Comparison of ENCODE assay signal across 18 cellular contexts in the genomic region with DNA sequence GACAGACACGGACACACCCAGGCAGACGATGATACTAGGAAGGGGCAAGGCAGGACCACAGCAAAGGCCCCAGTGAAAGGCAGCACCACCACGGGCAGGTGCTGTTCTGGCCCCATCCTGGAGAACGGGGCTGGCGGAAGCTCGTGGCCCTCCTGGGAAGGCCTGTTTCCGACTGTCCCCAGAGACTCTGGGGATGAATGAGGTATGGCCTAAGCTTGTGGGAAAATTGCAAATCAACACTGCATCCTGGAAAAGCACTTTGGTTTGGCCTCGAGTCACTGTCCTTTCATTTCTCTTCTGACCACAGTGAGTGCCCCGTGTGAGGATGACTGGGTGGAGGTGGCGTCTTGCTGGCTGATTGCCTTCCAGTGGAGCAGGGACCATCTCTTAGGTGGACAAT.
"Had no signal": no experiment of that assay in that cellular context is flagged by ENCODE, and none has a peak within 500 bp of the region (broad histone marks: within the 10 kb centered on the region; RNA-seq: fewer than 3 reads in every experiment).

No MANE protein-coding gene starts in this region.

- H3K36me3 Mint-ChIP-seq: activated naive CD4-positive, alpha-beta T cell treated with anti-CD3 and anti-CD28 coated beads, Interleukin-2, amount 50 U/mL, for 24 hours; memory B cell; natural killer cell treated with Interleukin-12 subunit alpha and Interleukin-12 subunit beta and Interleukin-15 and Interleukin-18, amount 100 ng/mL, for 72 hours had no signal

- H3K4me3 Mint-ChIP-seq: activated CD4-positive, alpha-beta T cell treated with anti-CD3 and anti-CD28 coated beads, Interleukin-2, amount 10 ng/mL, durations not matched to agents 7 days and 5 days; activated naive CD4-positive, alpha-beta T cell treated with anti-CD3 and anti-CD28 coated beads, Interleukin-2, amount 50 U/mL, for 24 hours; activated T-helper 17 cell treated with anti-CD3 and anti-CD28 coated beads, Interleukin-2, amount 50 U/mL, for 72 hours; memory B cell; natural killer cell treated with Interleukin-12 subunit alpha and Interleukin-12 subunit beta and Interleukin-15 and Interleukin-18, amount 100 ng/mL, for 72 hours; stimulated activated naive CD8-positive, alpha-beta T cell treated with anti-CD3 and anti-CD28 coated beads, Interleukin-15, Interleukin-2, amounts not matched to agents 100 ng/mL and 50 ng/mL, for 24 hours; T-helper 2 cell treated with Interferon-gamma antibody and Interleukin-4, amounts not matched to agents 5 μg/mL and 100 μg/mL, for 36 hours had no signal

- H3K27me3 Mint-ChIP-seq: activated CD4-positive, alpha-beta T cell treated with anti-CD3 and anti-CD28 coated beads, Interleukin-2, amount 10 ng/mL, durations not matched to agents 7 days and 5 days; activated naive CD4-positive, alpha-beta T cell treated with anti-CD3 and anti-CD28 coated beads, Interleukin-2, amount 50 U/mL, for 24 hours; activated T-helper 17 cell treated with anti-CD3 and anti-CD28 coated beads, Interleukin-2, amount 50 U/mL, for 72 hours; stimulated activated naive CD8-positive, alpha-beta T cell treated with anti-CD3 and anti-CD28 coated beads, Interleukin-15, Interleukin-2, amounts not matched to agents 100 ng/mL and 50 ng/mL, for 24 hours had no signal

- H3K4me3 ChIP-seq: body of pancreas, testis, upper lobe of left lung had no signal

- H3K27ac Mint-ChIP-seq: activated CD4-positive, alpha-beta T cell treated with anti-CD3 and anti-CD28 coated beads, Interleukin-2, amount 10 ng/mL, durations not matched to agents 7 days and 5 days; activated naive CD4-positive, alpha-beta T cell treated with anti-CD3 and anti-CD28 coated beads, Interleukin-2, amount 50 U/mL, for 24 hours; activated T-helper 17 cell treated with anti-CD3 and anti-CD28 coated beads, Interleukin-2, amount 50 U/mL, for 72 hours; memory B cell; natural killer cell treated with Interleukin-12 subunit alpha and Interleukin-12 subunit beta and Interleukin-15 and Interleukin-18, amount 100 ng/mL, for 72 hours; stimulated activated naive CD8-positive, alpha-beta T cell treated with anti-CD3 and anti-CD28 coated beads, Interleukin-15, Interleukin-2, amounts not matched to agents 100 ng/mL and 50 ng/mL, for 24 hours; T-helper 2 cell treated with Interferon-gamma antibody and Interleukin-4, amounts not matched to agents 5 μg/mL and 100 μg/mL, for 36 hours had no signal

- H3K9me3 Mint-ChIP-seq: activated CD4-positive, alpha-beta T cell treated with anti-CD3 and anti-CD28 coated beads, Interleukin-2, amount 10 ng/mL, durations not matched to agents 7 days and 5 days; activated naive CD4-positive, alpha-beta T cell treated with anti-CD3 and anti-CD28 coated beads, Interleukin-2, amount 50 U/mL, for 24 hours; activated T-helper 17 cell treated with anti-CD3 and anti-CD28 coated beads, Interleukin-2, amount 50 U/mL, for 72 hours; memory B cell; natural killer cell treated with Interleukin-12 subunit alpha and Interleukin-12 subunit beta and Interleukin-15 and Interleukin-18, amount 100 ng/mL, for 72 hours; stimulated activated naive CD8-positive, alpha-beta T cell treated with anti-CD3 and anti-CD28 coated beads, Interleukin-15, Interleukin-2, amounts not matched to agents 100 ng/mL and 50 ng/mL, for 24 hours; T-helper 2 cell treated with Interferon-gamma antibody and Interleukin-4, amounts not matched to agents 5 μg/mL and 100 μg/mL, for 36 hours had no signal

- DNase-seq: activated CD4-positive, alpha-beta T cell treated with anti-CD3 and anti-CD28 coated beads, Interleukin-2, amount 10 ng/mL, durations not matched to agents 7 days and 5 days; activated CD4-positive, CD25-positive, alpha-beta regulatory T cell; amygdala; body of pancreas; caudate nucleus; left ventricle myocardium superior; nucleus accumbens; retina; stimulated activated CD4-positive, alpha-beta T cell treated with anti-CD3 and anti-CD28 coated beads, Interleukin-15, amount 100 ng/mL, for 24 hours; stimulated activated CD4-positive, alpha-beta T cell treated with anti-CD3 and anti-CD28 coated beads, Interleukin-4, amount 100 ng/mL, for 24 hours; testis; upper lobe of left lung had no signal

- H3K27ac ChIP-seq: body of pancreas, testis, upper lobe of left lung had no signal

- H3K4me1 Mint-ChIP-seq: activated naive CD4-positive, alpha-beta T cell treated with anti-CD3 and anti-CD28 coated beads, Interleukin-2, amount 50 U/mL, for 24 hours; activated T-helper 17 cell treated with anti-CD3 and anti-CD28 coated beads, Interleukin-2, amount 50 U/mL, for 72 hours had no signal

- H3K9me3 ChIP-seq: body of pancreas, testis, upper lobe of left lung had no signal

- H3K36me3 ChIP-seq: upper lobe of left lung had no signal

- H3K27me3 ChIP-seq: body of pancreas, testis, upper lobe of left lung had no signal

- ATAC-seq: activated T-helper 17 cell treated with anti-CD3 and anti-CD28 coated beads, Interleukin-2, amount 50 U/mL, for 72 hours; body of pancreas; left ventricle myocardium superior; natural killer cell treated with Interleukin-12 subunit alpha and Interleukin-12 subunit beta and Interleukin-15 and Interleukin-18, amount 100 ng/mL, for 72 hours had no signal
